ENCODE assay signal across 8 cellular contexts in the genomic region with DNA sequence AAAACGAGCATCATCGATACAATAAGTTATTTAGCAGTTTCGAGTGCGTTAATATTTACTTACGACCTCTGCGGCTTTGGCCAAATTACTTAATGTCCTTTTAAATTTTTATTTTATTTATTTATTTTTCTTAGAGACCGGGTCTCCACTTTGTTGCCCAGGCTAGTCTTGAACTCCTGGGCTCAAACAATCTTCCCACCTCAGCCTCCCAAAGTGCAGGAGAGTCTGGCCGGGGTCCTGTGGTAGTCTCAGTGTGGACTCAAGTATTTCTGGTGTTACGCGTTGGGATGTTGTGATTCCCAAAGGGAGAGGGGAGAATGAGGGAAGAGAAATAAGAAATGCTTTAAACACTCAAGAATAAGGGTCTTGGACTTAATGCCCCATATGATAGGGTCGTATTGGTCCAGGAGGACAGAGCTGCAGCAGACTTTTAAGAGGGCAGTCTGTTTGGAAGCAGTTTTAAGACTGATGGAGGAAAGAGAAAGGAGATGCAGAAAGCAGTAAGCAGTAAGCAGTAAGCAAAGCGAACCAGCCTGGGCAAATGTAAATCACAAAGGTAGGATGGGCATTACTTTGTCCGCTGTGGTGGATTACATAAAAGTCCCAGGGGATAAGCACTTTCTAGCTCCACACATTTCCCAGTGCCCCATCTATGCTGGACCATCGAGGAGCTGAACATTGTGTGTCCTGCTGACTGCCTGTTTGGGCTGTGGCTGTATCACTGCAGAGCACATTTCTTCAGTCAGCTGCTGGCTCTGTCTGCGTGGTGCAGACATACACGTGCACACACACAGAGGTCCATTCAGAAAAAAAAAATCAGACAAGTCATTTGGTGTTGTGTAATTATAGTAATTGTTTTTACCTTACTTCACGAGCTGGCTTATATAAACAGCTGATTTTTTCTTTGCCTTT. TPM values are rescaled to one million over a fixed set of nuclear protein-coding genes. Genes with fewer than 3 reads are reported as not detected.
DNase-seq lines count a peak whose midpoint lies in the region; ATAC-seq, FAIRE-seq and TF ChIP-seq lines count a peak whose summit lies in the region.

No MANE protein-coding gene starts in this region.

- no peak overlapping the region for H3K27ac Mint-ChIP-seq in CD8-positive, alpha-beta memory T cell
- H3K27ac Mint-ChIP-seq in activated naive CD4-positive, alpha-beta T cell treated with anti-CD3 and anti-CD28 coated beads, Interleukin-2, amount 10 ng/mL, durations not matched to agents 7 days and 5 days: no peak overlapping the region

- no peak for TF ChIP-seq EP300 in ovary (IDR thresholded peaks at IDR 0.05)

- H3K4me1 ChIP-seq in CD8-positive, alpha-beta memory T cell (ENCODE audit: insufficient read depth, low read length): no peaks in the 10 kb centered on the region
- H3K4me1 ChIP-seq in SJCRH30: peaks cover 38% of the 10 kb centered on the region
- peaks cover 8% of the 10 kb centered on the region for H3K4me1 ChIP-seq in ovary (ENCODE audit: insufficient read depth)

- H3K4me3 ChIP-seq in CD8-positive, alpha-beta memory T cell (ENCODE audit: low read length): no peak overlapping the region
- peak overlapping the region; percentile 98 for H3K4me3 ChIP-seq in SJCRH30
- H3K4me3 ChIP-seq in ovary: peak overlapping the region; percentile 57

- H3K36me3 Mint-ChIP-seq in CD8-positive, alpha-beta memory T cell: peaks cover 0 to 2% (median 0%) of the 10 kb centered on the region in 3 donors
- no peaks in the 10 kb centered on the region for H3K36me3 Mint-ChIP-seq in activated naive CD4-positive, alpha-beta T cell treated with anti-CD3 and anti-CD28 coated beads, Interleukin-2, amount 10 ng/mL, durations not matched to agents 7 days and 5 days

- H3K36me3 ChIP-seq in CD8-positive, alpha-beta memory T cell (ENCODE audit: insufficient read depth, low read length): no peaks in the 10 kb centered on the region
- H3K36me3 ChIP-seq in SJCRH30 (0 out of 2 replicates have a peak, but pooled peaks cover 4% of the 10 kb centered on the region), ovary (no peaks in the 10 kb centered on the region)

- peak overlapping the region in 4 of 7 donors; percentile 14 to 53 (median 33) for H3K4me3 Mint-ChIP-seq in CD8-positive, alpha-beta memory T cell
- H3K4me3 Mint-ChIP-seq in activated naive CD4-positive, alpha-beta T cell treated with anti-CD3 and anti-CD28 coated beads, Interleukin-2, amount 10 ng/mL, durations not matched to agents 7 days and 5 days: no peak overlapping the region

- no peak overlapping the region for H3K27ac ChIP-seq in CD8-positive, alpha-beta memory T cell (ENCODE audit: low read depth, low read length)
- peak overlapping the region; percentile 89 for H3K27ac ChIP-seq in SJCRH30
- H3K27ac ChIP-seq in ovary: peak overlapping the region in 1 of 2 donors; percentile 89

- peak; percentile 28 for TF ChIP-seq POLR2A in ovary (IDR thresholded peaks at IDR 0.05)

- no peak for DNase-seq in CD8-positive, alpha-beta memory T cell
- DNase-seq in SJCRH30 (peak in 1 of 2 experiments; percentile 60), frontal cortex (ENCODE audit: low spot score in 2 of 2) (peak; percentile 34 to 40), ovary (peak; percentile 53 to 73 (median 57)), SIG-M5 (lab: John Stamatoyannopoulos, UW) (no peak), GDM1 (lab: John Stamatoyannopoulos, UW) (no peak)
- no peak for DNase-seq in activated naive CD4-positive, alpha-beta T cell treated with anti-CD3 and anti-CD28 coated beads, Interleukin-2, amount 10 ng/mL, durations not matched to agents 7 days and 5 days

- FAIRE-seq in frontal cortex (lab: Jason Lieb, UNC): no peak

- H3K27me3 Mint-ChIP-seq in CD8-positive, alpha-beta memory T cell: peaks cover 26 to 44% of the 10 kb centered on the region in 2 donors
- peaks cover 14% of the 10 kb centered on the region for H3K27me3 Mint-ChIP-seq in activated naive CD4-positive, alpha-beta T cell treated with anti-CD3 and anti-CD28 coated beads, Interleukin-2, amount 10 ng/mL, durations not matched to agents 7 days and 5 days

- intact Hi-C loops in ovary (cut with DNase I): loop anchor here in 1 of 4 donors (10.0 kb wide), 1 partner anchor 61 kb away; a partner anchor contains a TSS

- no peaks in the 10 kb centered on the region for H3K9me3 Mint-ChIP-seq in CD8-positive, alpha-beta memory T cell
- no peaks in the 10 kb centered on the region for H3K9me3 Mint-ChIP-seq in activated naive CD4-positive, alpha-beta T cell treated with anti-CD3 and anti-CD28 coated beads, Interleukin-2, amount 10 ng/mL, durations not matched to agents 7 days and 5 days

- H3K9me3 ChIP-seq in CD8-positive, alpha-beta memory T cell (ENCODE audit: low read length): no peaks in the 10 kb centered on the region
- H3K9me3 ChIP-seq in SJCRH30 (replicated peaks): no peaks in the 10 kb centered on the region
- no peaks in the 10 kb centered on the region for H3K9me3 ChIP-seq in ovary

- TF ChIP-seq CTCF in ovary (IDR thresholded peaks at IDR 0.05): no peak

- POLR2A ChIA-PET in CD8-positive, alpha-beta memory T cell (lab: Charles Lee): no interaction called here

- CTCF ChIA-PET in CD8-positive, alpha-beta memory T cell (lab: Charles Lee): interaction anchor here (0.7 kb wide), 1 partner anchor 526 kb away, joined by 3 read pairs; no protein-coding TSS in a partner anchor
- CTCF ChIA-PET in activated naive CD4-positive, alpha-beta T cell treated with anti-CD3 and anti-CD28 coated beads, Interleukin-2, amount 10 ng/mL, durations not matched to agents 7 days and 5 days (lab: Charles Lee): no interaction called here

- no peak for ATAC-seq in esophagus mucosa

- peaks cover 6 to 11% (median 7%) of the 10 kb centered on the region in 3 donors for H3K4me1 Mint-ChIP-seq in CD8-positive, alpha-beta memory T cell
- H3K4me1 Mint-ChIP-seq in activated naive CD4-positive, alpha-beta T cell treated with anti-CD3 and anti-CD28 coated beads, Interleukin-2, amount 10 ng/mL, durations not matched to agents 7 days and 5 days: peaks cover 5% of the 10 kb centered on the region

- H3K27me3 ChIP-seq in CD8-positive, alpha-beta memory T cell (ENCODE audit: insufficient read depth, low read length, poor library complexity, severe bottlenecking): peaks cover 16% of the 10 kb centered on the region
- H3K27me3 ChIP-seq in SJCRH30: no peaks in the 10 kb centered on the region
- H3K27me3 ChIP-seq in ovary: no peaks in the 10 kb centered on the region

- WGBS in ovary, 3 donors: 10 to 13% (median 13%) methylated on average over 17 of the region's 17 CpGs

RNA-seq across cellular contexts. Expression of a gene that starts 0.8 kb away (rescaled TPM):
- total RNA-seq in CD8-positive, alpha-beta memory T cell: not detected
- not detected for polyA plus RNA-seq in CD8-positive, alpha-beta memory T cell
- total RNA-seq in SJCRH30 (2014; rRNA removed; shearing (Covaris generic)): 137 and 144 TPM in 2 replicates
- total RNA-seq in frontal cortex: 14.3 TPM
- total RNA-seq in ovary: 100 to 1,000 TPM in 3 of 7 donors, 10 to 100 TPM in 4; 40.9 to 220 (median 78.7) TPM
- polyA plus RNA-seq in ovary: 100 to 1,000 TPM in 1 of 2 donors, 10 to 100 TPM in 1; 49.5 to 146 TPM
- total RNA-seq in esophagus mucosa: 6.4 TPM

Comparison
In these comparisons a context has a peak if more than half of its experiments do, and no peak if none do; other contexts are left out.
1. DNase-seq: peak in frontal cortex (2 of 2) and ovary (5 of 5); none in CD8-positive, alpha-beta memory T cell (0 of 5), SIG-M5 (single experiment), GDM1 (single experiment) and activated naive CD4-positive, alpha-beta T cell treated with anti-CD3 and anti-CD28 coated beads, Interleukin-2, amount 10 ng/mL, durations not matched to agents 7 days and 5 days (single experiment).